In genomic region chr4:165308174-165308573, GRCh38 we compare ENCODE assay signal across 30 cellular contexts. TPM values are rescaled to one million over a fixed set of nuclear protein-coding genes. Genes with fewer than 3 reads are reported as not detected.
DNase-seq lines count a peak whose midpoint lies in the region; ATAC-seq, FAIRE-seq and TF ChIP-seq lines count a peak whose summit lies in the region.
"Had no signal": no experiment of that assay in that cellular context is flagged by ENCODE, and none has a peak within 500 bp of the region (broad histone marks: within the 10 kb centered on the region; RNA-seq: fewer than 3 reads in every experiment).

No MANE protein-coding gene starts in this region.

- no peak overlapping the region for H3K27ac ChIP-seq in mesenchymal stem cell (ENCODE audit: low read length, poor library complexity, severe bottlenecking)
- H3K27ac ChIP-seq: BLaER1 treated with 17β-estradiol and CSF1 and Interleukin-3, amounts not matched to agents 10 nM and 100 nM; cardiac muscle cell; suprapubic skin had no signal

- H3K36me3 ChIP-seq in bronchial epithelial cell (ENCODE audit: control insufficient read depth, insufficient read depth, low read length): peaks cover 4% of the 10 kb centered on the region
- H3K36me3 ChIP-seq in mesenchymal stem cell (ENCODE audit: control insufficient read depth in 1 of 2, insufficient read depth in 2 of 2, low read depth in 1 of 2, low read length in 2 of 2): peaks cover 4 to 6% of the 10 kb centered on the region in 2 experiments

- no peaks in the 10 kb centered on the region for H3K9me3 ChIP-seq in mesenchymal stem cell (ENCODE audit: control insufficient read depth, low read length)
- H3K9me3 ChIP-seq: SK-N-SH, suprapubic skin had no signal

- FAIRE-seq in bronchial epithelial cell (lab: Jason Lieb, UNC): no peak
- FAIRE-seq: GM12891, GM19239 had no signal

- H2BK120ac ChIP-seq in mesenchymal stem cell (ENCODE audit: low read depth, low read length): no peak overlapping the region

- H2BK15ac ChIP-seq in mesenchymal stem cell (ENCODE audit: low read depth, poor library complexity, severe bottlenecking): no peak overlapping the region

- DNase-seq in AML-193 (lab: John Stamatoyannopoulos, UW): peak; percentile 27 to 38
- DNase-seq in NOMO-1 (lab: John Stamatoyannopoulos, UW; ENCODE audit: unreplicated experiment in 2 of 2): peak; percentile 35 to 50
- DNase-seq in bronchial epithelial cell (ENCODE audit: low read depth): peak; percentile 75
- DNase-seq in mesenchymal stem cell: no peak
- no peak for DNase-seq in Ammon's horn (ENCODE audit: low spot score)
- DNase-seq in GM13976 (ENCODE audit: low spot score): no peak
- DNase-seq: activated CD4-positive, alpha-beta T cell treated with anti-CD3 and anti-CD28 coated beads for 4 hours; activated naive CD4-positive, alpha-beta T cell treated with anti-CD3 and anti-CD28 coated beads, Interleukin-2, amount 10 ng/mL, durations not matched to agents 7 days and 5 days; activated T-cell treated with anti-CD3 and anti-CD28 coated beads, Interleukin-2, amount 50 U/mL, for 48 hours; Calu3; cortex of kidney; KG1; naive thymus-derived CD8-positive, alpha-beta T cell; NCI-H1694 treated with DMSO at 0.1 percent for 48 hours; NCI-H524 treated with DMSO at 0.1 percent for 48 hours; NK-92 treated with Interleukin-12 subunit alpha and Interleukin-12 subunit beta, amount 100 ng/mL, for 24 hours; occipital lobe; retina; RPMI8226; SK-N-SH; stimulated activated CD4-positive, alpha-beta T cell treated with anti-CD3 and anti-CD28 coated beads, Interleukin-4, amount 100 ng/mL, for 1 hour; T-helper 17 cell had no signal

- H2AFZ ChIP-seq in mesenchymal stem cell (ENCODE audit: low read depth, low read length): no peak overlapping the region

- no CpG with 5 or more reads among the region's 1 CpG for WGBS in mesenchymal stem cell

- H4K91ac ChIP-seq in mesenchymal stem cell (ENCODE audit: low read length): no peak overlapping the region

- no peak overlapping the region for H3K14ac ChIP-seq in mesenchymal stem cell (ENCODE audit: low read length in 2 of 2)

- no peak overlapping the region for H2BK5ac ChIP-seq in mesenchymal stem cell (ENCODE audit: low read depth, low read length, poor library complexity, severe bottlenecking)

- no peak overlapping the region for H3K4me2 ChIP-seq in mesenchymal stem cell (ENCODE audit: low read length, poor library complexity, severe bottlenecking)
- H3K4me2 ChIP-seq: BLaER1 treated with 17β-estradiol and CSF1 and Interleukin-3, amounts not matched to agents 10 nM and 100 nM; SK-N-SH had no signal

- no peak overlapping the region for H2BK12ac ChIP-seq in mesenchymal stem cell (ENCODE audit: low read length in 2 of 2)

- no peaks in the 10 kb centered on the region for H3K4me1 ChIP-seq in mesenchymal stem cell (ENCODE audit: control insufficient read depth, insufficient read depth, low read depth, low read length)

- no peak for ATAC-seq in HG03460 (IDR thresholded peaks at IDR 0.05; ENCODE audit: unreplicated experiment)
- no peak for ATAC-seq in GM21529 (IDR thresholded peaks at IDR 0.05; ENCODE audit: unreplicated experiment)
- ATAC-seq: naive thymus-derived CD8-positive, alpha-beta T cell; stimulated activated memory B cell treated with anti-CD40 and anti-IgM and Interleukin-4, amounts not matched to agents 10 μg/mL and 1 μg/mL and 100 μg/mL, for 72 hours; T-helper 17 cell had no signal

- H3K27me3 ChIP-seq in bronchial epithelial cell (ENCODE audit: control insufficient read depth, insufficient read depth, low read length) (no peaks in the 10 kb centered on the region), mesenchymal stem cell (ENCODE audit: control insufficient read depth in 1 of 2, insufficient read depth in 1 of 2, low read length in 2 of 2) (no peaks in the 10 kb centered on the region)
- H3K27me3 ChIP-seq: BLaER1 treated with 17β-estradiol and CSF1 and Interleukin-3, amounts not matched to agents 10 nM and 100 nM; cardiac muscle cell; suprapubic skin had no signal

- no peak overlapping the region for H3K4me3 ChIP-seq in bronchial epithelial cell (ENCODE audit: low read depth, low read length)
- no peak overlapping the region for H3K4me3 ChIP-seq in mesenchymal stem cell (ENCODE audit: insufficient read depth in 1 of 2, low read depth in 1 of 2, low read length in 2 of 2)
- H3K4me3 ChIP-seq: BLaER1 treated with 17β-estradiol and CSF1 and Interleukin-3, amounts not matched to agents 10 nM and 100 nM; cardiac muscle cell; suprapubic skin had no signal

- no peak overlapping the region for H3K23ac ChIP-seq in mesenchymal stem cell (ENCODE audit: low read length in 2 of 2)

- peaks cover 6% of the 10 kb centered on the region for H3K79me1 ChIP-seq in mesenchymal stem cell (replicated peaks; ENCODE audit: low read length, poor library complexity, severe bottlenecking)

- no peak for TF ChIP-seq CTCF in bronchial epithelial cell (IDR thresholded peaks at IDR 0.05; ENCODE audit: insufficient read depth, low read length, severe bottlenecking)
- TF ChIP-seq CTCF in GM13976 (IDR thresholded peaks at IDR 0.05; ENCODE audit: borderline replicate concordance, control extremely low read depth, extremely low read depth, insufficient read depth, missing control alignments): no peak

- H3K9ac ChIP-seq in mesenchymal stem cell (ENCODE audit: low read length): peak overlapping the region; percentile 39
- H3K9ac ChIP-seq: BLaER1 treated with 17β-estradiol and CSF1 and Interleukin-3, amounts not matched to agents 10 nM and 100 nM; SK-N-SH had no signal

- in situ Hi-C loops in GM13976 (cut with MboI; ENCODE audit: low sequenced_read_pairs, unreplicated experiment): no loop called here

- no peak overlapping the region for H2AK5ac ChIP-seq in mesenchymal stem cell (ENCODE audit: low read length, severe bottlenecking)

- H3K18ac ChIP-seq in mesenchymal stem cell (ENCODE audit: low read depth in 1 of 2, low read length in 2 of 2): no peak overlapping the region

- H4K8ac ChIP-seq in mesenchymal stem cell (ENCODE audit: low read length): no peak overlapping the region

- no peak overlapping the region for H3K4ac ChIP-seq in mesenchymal stem cell (ENCODE audit: low read depth in 1 of 2, low read length in 2 of 2)

RNA-seq across cellular contexts. Expression of gene MSMO1, which starts 19.3 kb away (rescaled TPM):
- total RNA-seq in bronchial epithelial cell: 187 and 206 TPM in 2 replicates
- 313 TPM for polyA plus RNA-seq in mesenchymal stem cell (2013, experiment 1 of 2)
- polyA plus RNA-seq in mesenchymal stem cell (2013, experiment 2 of 2): 343 TPM

Comparison
In these comparisons a context has a peak if more than half of its experiments do, and no peak if none do; other contexts are left out.
1. DNase-seq: peak in AML-193 (2 of 2), NOMO-1 (2 of 2) and bronchial epithelial cell (single experiment); none in mesenchymal stem cell (single experiment), Ammon's horn (single experiment) and GM13976 (single experiment).